Comparison of ENCODE assay signal across 8 cellular contexts in genomic region chr10:4942931-4943330, GRCh38. TPM values are rescaled to one million over a fixed set of nuclear protein-coding genes. Genes with fewer than 3 reads are reported as not detected.
DNase-seq lines count a peak whose midpoint lies in the region; ATAC-seq, FAIRE-seq and TF ChIP-seq lines count a peak whose summit lies in the region.
"Not testable (repeated sequence)": the region's sequence is repeated elsewhere in the genome, so short reads cannot be mapped to it uniquely, and the experiment has no call there.

No MANE protein-coding gene starts in this region.

- H2AFZ ChIP-seq in HCT116 (ENCODE audit: low read depth, low read length, poor library complexity, severe bottlenecking), result not testable (repeated sequence)

- H3K4me2 ChIP-seq in HCT116 (ENCODE audit: low read length), result not testable (repeated sequence)

- ATAC-seq in HCT116, result peak; percentile 72
- peak; percentile 73 for ATAC-seq in RWPE2 (ENCODE audit: low read depth)
- ATAC-seq in omental fat pad (ENCODE audit: low FRiP score), result peak; percentile 53
- peak; percentile 75 for ATAC-seq in thoracic aorta (ENCODE audit: insufficient number of reproducible peaks, low FRiP score, low read depth)

- not testable (repeated sequence) for H4K20me1 ChIP-seq in HCT116 (ENCODE audit: insufficient read depth)

- H3K4me1 ChIP-seq in HCT116 (ENCODE audit: control insufficient read depth in 1 of 2, insufficient read depth in 2 of 2, low read length in 2 of 2), result peaks cover 0 to 23% of the 10 kb centered on the region in 2 experiments; a peak in 2 of 4 replicates
- peaks cover 21% of the 10 kb centered on the region for H3K4me1 ChIP-seq in RWPE2 (ENCODE audit: insufficient read depth, poor library complexity, severe bottlenecking)
- peaks cover 8 to 22% of the 10 kb centered on the region in 2 donors for H3K4me1 ChIP-seq in kidney (ENCODE audit: control insufficient read depth in 1 of 2, insufficient read depth in 1 of 2, low read depth in 1 of 2, low read length in 2 of 2)
- H3K4me1 ChIP-seq in thoracic aorta (ENCODE audit: control insufficient read depth in 1 of 2, low read depth in 2 of 2), result peaks cover 25 to 91% of the 10 kb centered on the region in 2 donors

- H3K27ac ChIP-seq in HCT116 (ENCODE audit: low read depth, low read length); RWPE2 (ENCODE audit: poor library complexity, severe bottlenecking); kidney (ENCODE audit: low read depth in 2 of 2, low read length in 2 of 2): not testable (repeated sequence)
- peak overlapping the region; percentile 79 to 93 for H3K27ac ChIP-seq in thoracic aorta

- not testable (repeated sequence) for H3K9me2 ChIP-seq in HCT116 (ENCODE audit: insufficient read depth)

- POLR2A ChIA-PET in HCT116 (lab: Charles Lee), result not testable (repeated sequence)

- not testable (repeated sequence) for H3K27me3 ChIP-seq in HCT116 (ENCODE audit: insufficient read depth, low read length); RWPE2 (ENCODE audit: insufficient read depth, poor library complexity, severe bottlenecking); bronchial epithelial cell (ENCODE audit: control insufficient read depth, insufficient read depth, low read length); thoracic aorta (replicated peaks; ENCODE audit: insufficient read depth)

- intact Hi-C loops in HCT116 (cut with micrococcal nuclease); kidney (cut with DNase I): not testable (repeated sequence)

- BruUV-seq in HCT116 (replicated peaks; lab: Mats Ljungman, UMichigan), result not testable (repeated sequence)

- TF ChIP-seq POLR2A in HCT116 (IDR thresholded peaks at IDR 0.05; ENCODE audit: borderline replicate concordance, extremely low read depth, insufficient read depth, insufficient read length), result not testable (repeated sequence)

- H3K4me3 ChIP-seq in HCT116 (replicated peaks in 1 of 2; ENCODE audit: low read depth in 1 of 2, low read length in 2 of 2); RWPE2 (ENCODE audit: severe bottlenecking); bronchial epithelial cell (ENCODE audit: low read depth, low read length); fibroblast of pulmonary artery (replicated peaks; ENCODE audit: low read depth, low read length); kidney (ENCODE audit: low read length in 2 of 2): not testable (repeated sequence)
- H3K4me3 ChIP-seq in thoracic aorta, result peak overlapping the region; percentile 33

- CTCF ChIA-PET in HCT116 (lab: Charles Lee), result not testable (repeated sequence)

- not testable (repeated sequence) for FAIRE-seq in bronchial epithelial cell (lab: Jason Lieb, UNC); kidney (lab: Jason Lieb, UNC)

- H3K9me3 ChIP-seq in HCT116 (ENCODE audit: control insufficient read depth in 1 of 2, insufficient read depth in 1 of 2, low read depth in 1 of 2, low read length in 2 of 2); RWPE2 (ENCODE audit: severe bottlenecking); kidney (ENCODE audit: control insufficient read depth in 1 of 2, low read length in 2 of 2); thoracic aorta: not testable (repeated sequence)

- RAD21 ChIA-PET in HCT116 (lab: Charles Lee; ENCODE audit: low non-redundant PET in 1 of 2, low total read pairs in 2 of 2, uncharacterized antibody in 2 of 2, unreplicated experiment in 2 of 2), result not testable (repeated sequence)

- not testable (repeated sequence) for H3K79me2 ChIP-seq in HCT116 (ENCODE audit: insufficient read depth, low read length)

- peak; percentile 27; the same call in 1 of the 2 replicates for TF ChIP-seq RAD21 in HCT116 (IDR thresholded peaks at IDR 0.05; ENCODE audit: low read depth)

- H3K36me3 ChIP-seq in HCT116 (ENCODE audit: control insufficient read depth in 1 of 2, insufficient read depth in 2 of 2, low read length in 2 of 2); RWPE2 (ENCODE audit: low read depth); bronchial epithelial cell (ENCODE audit: control insufficient read depth, insufficient read depth, low read length); kidney (ENCODE audit: control insufficient read depth in 1 of 2, insufficient read depth in 2 of 2, low read length in 2 of 2); thoracic aorta: not testable (repeated sequence)

- DNase-seq in AG08395 (ENCODE audit: low spot score) (peak; percentile 54), bronchial epithelial cell (ENCODE audit: low read depth) (peak; percentile 85), fibroblast of pulmonary artery (ENCODE audit: low read depth) (peak; percentile 68), thoracic aorta (ENCODE audit: low spot score) (peak; percentile 13)
- not testable (repeated sequence) for DNase-seq in HCT116 (ENCODE audit: low read depth, low spot score); RWPE2 (ENCODE audit: low spot score); kidney; omental fat pad (ENCODE audit: low spot score)

- not testable (repeated sequence) for H3K9ac ChIP-seq in HCT116 (ENCODE audit: low read length); kidney (ENCODE audit: low read length in 2 of 2)

- not testable (repeated sequence) for TF ChIP-seq CTCF in HCT116 (IDR thresholded peaks at IDR 0.05 in 2 of 3, conservative IDR thresholded peaks at IDR 0.05 in 1 of 3; ENCODE audit: borderline replicate concordance in 1 of 3, insufficient read depth in 1 of 3, low read depth in 2 of 3, low read length in 2 of 3); bronchial epithelial cell (IDR thresholded peaks at IDR 0.05; ENCODE audit: insufficient read depth, low read length, severe bottlenecking); omental fat pad (IDR thresholded peaks at IDR 0.05)
- TF ChIP-seq CTCF in RWPE2 (IDR thresholded peaks at IDR 0.05; ENCODE audit: poor library complexity, severe bottlenecking), result peak; percentile 15
- peak; percentile 20 for TF ChIP-seq CTCF in fibroblast of pulmonary artery (IDR thresholded peaks at IDR 0.05; ENCODE audit: low read length, missing control alignments)
- TF ChIP-seq CTCF in kidney (IDR thresholded peaks at IDR 0.05; ENCODE audit: borderline replicate concordance, extremely low read depth, insufficient read depth), result peak; percentile 18
- peak; percentile 27 for TF ChIP-seq CTCF in thoracic aorta (IDR thresholded peaks at IDR 0.05)

RNA-seq across cellular contexts. Expression of gene AKR1C1, which starts 20.3 kb away (rescaled TPM):
- total RNA-seq in HCT116 (2021; ENCODE audit: unreplicated experiment), result 2.1 TPM
- 0.87 and 0.92 TPM in 2 replicates for polyA plus RNA-seq in HCT116 (2012)
- total RNA-seq in bronchial epithelial cell, result 63.2 and 113 TPM in 2 replicates
- 61.7 TPM for total RNA-seq in kidney
- 81.3 TPM for polyA plus RNA-seq in kidney (ENCODE audit: insufficient read depth, low read depth, low replicate concordance)
- 100 to 1,000 TPM; 107 to 237 (median 129) TPM for total RNA-seq in omental fat pad
- 100 to 1,000 TPM in 1 of 2 donors, 10 to 100 TPM in 1; 91.5 to 160 TPM for total RNA-seq in thoracic aorta

Comparison
In these comparisons a context has a peak if more than half of its experiments do, and no peak if none do; other contexts are left out.
1. RNA of gene AKR1C1, which starts 20.3 kb away (total RNA-seq): 91.5 to 160 TPM in thoracic aorta, 107 to 237 TPM in omental fat pad, 63.2 to 113 TPM in bronchial epithelial cell and 61.7 TPM in kidney (single experiment); 2.1 TPM in HCT116 (single experiment); every median in the first group is over 10 times any median in the second.
2. Peak in every context shown above with its lines, with median percentiles within 50 percentile points of each other: ATAC-seq.